In genomic region chr4:40976343-40976742, GRCh38 we compare ENCODE assay signal across 9 cellular contexts.
A peak's percentile ranks its signal among the peaks of the same experiment; 100 is the strongest.
DNase-seq lines count a peak whose midpoint lies in the region; ATAC-seq, FAIRE-seq and TF ChIP-seq lines count a peak whose summit lies in the region.
"Had no signal": no experiment of that assay in that cellular context is flagged by ENCODE, and none has a peak within 500 bp of the region (broad histone marks: within the 10 kb centered on the region; RNA-seq: fewer than 3 reads in every experiment).

No MANE protein-coding gene starts in this region.

- no peaks in the 10 kb centered on the region for H3K36me3 ChIP-seq in H7 (replicated peaks; ENCODE audit: control insufficient read depth, insufficient read depth, low read length)
- H3K36me3 ChIP-seq in lung (ENCODE audit: control insufficient read depth in 2 of 2, insufficient read depth in 2 of 2, low read length in 2 of 2): peaks cover 0 to 1% of the 10 kb centered on the region in 2 donors
- no peaks in the 10 kb centered on the region for H3K36me3 ChIP-seq in CD8-positive, alpha-beta memory T cell (ENCODE audit: insufficient read depth, low read length)
- H3K36me3 ChIP-seq: neutrophil had no signal

- peak; percentile 72 for TF ChIP-seq CTCF in D721Med (IDR thresholded peaks at IDR 0.05; ENCODE audit: insufficient read depth, missing control alignments)
- TF ChIP-seq CTCF in cardiac fibroblast (IDR thresholded peaks at IDR 0.05; ENCODE audit: low read depth, low read length): peak; percentile 54
- TF ChIP-seq CTCF in lung (IDR thresholded peaks at IDR 0.05; ENCODE audit: control extremely low read depth, extremely low read depth): peak; percentile 22

- no peak overlapping the region for H3K27ac ChIP-seq in lung (ENCODE audit: low read depth in 1 of 2, low read length in 1 of 2)
- no peak overlapping the region for H3K27ac ChIP-seq in CD8-positive, alpha-beta memory T cell (ENCODE audit: low read depth, low read length)
- H3K27ac ChIP-seq: neutrophil had no signal

- peak; percentile 21 for FAIRE-seq in D721Med (lab: Jason Lieb, UNC)

- no peak for ATAC-seq in lung (ENCODE audit: insufficient read depth, low FRiP score)
- ATAC-seq in HG03095 (IDR thresholded peaks at IDR 0.05; ENCODE audit: unreplicated experiment): no peak
- ATAC-seq in activated naive CD8-positive, alpha-beta T cell treated with anti-CD3 and anti-CD28 coated beads, Interleukin-2, amount 50 U/mL, for 24 hours: no peak

- no peak overlapping the region for H3K4me3 Mint-ChIP-seq in CD8-positive, alpha-beta memory T cell
- H3K4me3 Mint-ChIP-seq in activated naive CD8-positive, alpha-beta T cell treated with anti-CD3 and anti-CD28 coated beads, Interleukin-2, amount 50 U/mL, for 24 hours: no peak overlapping the region

- H3K27me3 ChIP-seq in H7 (ENCODE audit: control insufficient read depth, insufficient read depth, low read length): no peaks in the 10 kb centered on the region
- H3K27me3 ChIP-seq in lung (ENCODE audit: control insufficient read depth, insufficient read depth): no peaks in the 10 kb centered on the region
- H3K27me3 ChIP-seq in CD8-positive, alpha-beta memory T cell (ENCODE audit: insufficient read depth, low read length, poor library complexity, severe bottlenecking): no peaks in the 10 kb centered on the region
- H3K27me3 ChIP-seq: neutrophil had no signal

- DNase-seq in D721Med (ENCODE audit: insufficient read length, low spot score) (no peak), H7 (peak; percentile 55), NCI-H460 (ENCODE audit: extremely low read depth, low read depth) (peak; percentile 59), cardiac fibroblast (ENCODE audit: low read depth in 2 of 2) (peak; percentile 78 to 80), lung (ENCODE audit: low spot score) (no peak)
- no peak for DNase-seq in CD8-positive, alpha-beta memory T cell
- no peak for DNase-seq in activated naive CD8-positive, alpha-beta T cell treated with anti-CD3 and anti-CD28 coated beads, Interleukin-2, amount 50 U/mL, for 24 hours

- H3K4me1 Mint-ChIP-seq in CD8-positive, alpha-beta memory T cell: no peaks in the 10 kb centered on the region
- H3K4me1 Mint-ChIP-seq in activated naive CD8-positive, alpha-beta T cell treated with anti-CD3 and anti-CD28 coated beads, Interleukin-2, amount 50 U/mL, for 24 hours: no peaks in the 10 kb centered on the region

- no peaks in the 10 kb centered on the region for H3K9me3 ChIP-seq in lung (ENCODE audit: control insufficient read depth in 2 of 2, insufficient read depth in 1 of 2, low read length in 1 of 2)
- H3K9me3 ChIP-seq in CD8-positive, alpha-beta memory T cell (ENCODE audit: low read length): no peaks in the 10 kb centered on the region
- H3K9me3 ChIP-seq: neutrophil had no signal

- no peaks in the 10 kb centered on the region for H3K36me3 Mint-ChIP-seq in CD8-positive, alpha-beta memory T cell
- no peaks in the 10 kb centered on the region for H3K36me3 Mint-ChIP-seq in activated naive CD8-positive, alpha-beta T cell treated with anti-CD3 and anti-CD28 coated beads, Interleukin-2, amount 50 U/mL, for 24 hours (ENCODE audit: low read depth)

- H3K4me1 ChIP-seq in lung (ENCODE audit: control insufficient read depth in 2 of 2, insufficient read depth in 2 of 2, low read length in 2 of 2): no peaks in the 10 kb centered on the region
- no peaks in the 10 kb centered on the region for H3K4me1 ChIP-seq in CD8-positive, alpha-beta memory T cell (ENCODE audit: insufficient read depth, low read length)

- POLR2A ChIA-PET in CD8-positive, alpha-beta memory T cell (lab: Charles Lee): no interaction called here

- peaks cover 0 to 16% (median 3%) of the 10 kb centered on the region in 5 donors for H3K9me3 Mint-ChIP-seq in CD8-positive, alpha-beta memory T cell
- peaks cover 12% of the 10 kb centered on the region for H3K9me3 Mint-ChIP-seq in activated naive CD8-positive, alpha-beta T cell treated with anti-CD3 and anti-CD28 coated beads, Interleukin-2, amount 50 U/mL, for 24 hours

- no peak overlapping the region for H3K4me3 ChIP-seq in H7 (ENCODE audit: insufficient read depth, low read depth, low read length)
- no peak overlapping the region for H3K4me3 ChIP-seq in cardiac fibroblast (replicated peaks in 1 of 2; ENCODE audit: low read depth in 2 of 2, low read length in 2 of 2)
- H3K4me3 ChIP-seq in lung: no peak overlapping the region
- no peak overlapping the region for H3K4me3 ChIP-seq in CD8-positive, alpha-beta memory T cell (ENCODE audit: low read length)

- CTCF ChIA-PET in CD8-positive, alpha-beta memory T cell (lab: Charles Lee): interaction anchor here (1.1 kb wide), 1 partner anchor 17 kb away, joined by 3 read pairs; no protein-coding TSS in a partner anchor

- no peak overlapping the region for H3K27ac Mint-ChIP-seq in CD8-positive, alpha-beta memory T cell
- H3K27ac Mint-ChIP-seq in activated naive CD8-positive, alpha-beta T cell treated with anti-CD3 and anti-CD28 coated beads, Interleukin-2, amount 50 U/mL, for 24 hours: no peak overlapping the region

- peaks cover 2 to 13% of the 10 kb centered on the region in 2 donors for H3K27me3 Mint-ChIP-seq in CD8-positive, alpha-beta memory T cell
- peaks cover 7% of the 10 kb centered on the region for H3K27me3 Mint-ChIP-seq in activated naive CD8-positive, alpha-beta T cell treated with anti-CD3 and anti-CD28 coated beads, Interleukin-2, amount 50 U/mL, for 24 hours

Comparison
In these comparisons a context has a peak if more than half of its experiments do, and no peak if none do; other contexts are left out.
1. DNase-seq: peak in H7 (single experiment), NCI-H460 (single experiment) and cardiac fibroblast (2 of 2); none in D721Med (single experiment), lung (single experiment), CD8-positive, alpha-beta memory T cell (0 of 5) and activated naive CD8-positive, alpha-beta T cell treated with anti-CD3 and anti-CD28 coated beads, Interleukin-2, amount 50 U/mL, for 24 hours (single experiment).
2. CTCF ChIP-seq: peak in every context shown above with its lines; median percentile 72 in D721Med; 54 in cardiac fibroblast; 22 in lung.